In genomic region chr12:113152835-113153814, GRCh38 we compare ENCODE assay signal across 8 cellular contexts. TPM values are rescaled to one million over a fixed set of nuclear protein-coding genes. Genes with fewer than 3 reads are reported as not detected.
DNase-seq lines count a peak whose midpoint lies in the region; ATAC-seq and TF ChIP-seq lines count a peak whose summit lies in the region.

No MANE protein-coding gene starts in this region.

- H3K27ac ChIP-seq in ectodermal cell (ENCODE audit: insufficient read depth, low read depth, low read length, poor library complexity, severe bottlenecking), result no peak overlapping the region

- ATAC-seq in HG03097 (IDR thresholded peaks at IDR 0.05; ENCODE audit: low FRiP score, unreplicated experiment) (peak; percentile 66), HG03196 (IDR thresholded peaks at IDR 0.05; ENCODE audit: unreplicated experiment) (no peak)

- H3K36me3 ChIP-seq in ectodermal cell (ENCODE audit: control insufficient read depth, insufficient read depth, low read length), result peaks cover 4% of the 10 kb centered on the region

- H3K9me3 ChIP-seq in ectodermal cell (ENCODE audit: control insufficient read depth, low read length), result no peaks in the 10 kb centered on the region

- H3K4me1 ChIP-seq in ectodermal cell (ENCODE audit: control insufficient read depth, insufficient read depth, low read length), result peaks cover 18% of the 10 kb centered on the region

- H3K4me3 ChIP-seq in ectodermal cell (ENCODE audit: insufficient read depth, low read depth, low read length), result peak overlapping the region; percentile 33

- CTCF ChIA-PET in GM10248 (lab: Yijun Ruan, JAX), result interaction anchor here (0.8 to 21.4 kb wide), 24 partner anchors 8 to 246 kb away, joined by 3 to 190 read pairs (median 4); partner anchors contain the start of gene RASAL1

- H3K27me3 ChIP-seq in ectodermal cell (ENCODE audit: control insufficient read depth, insufficient read depth, low read length, poor library complexity, severe bottlenecking), result peaks cover 45% of the 10 kb centered on the region

- POLR2A ChIA-PET in GM10248 (lab: Yijun Ruan, JAX), result no interaction called here

- WGBS in ectodermal cell, 2 experiments, result 11 to 12% methylated on average over 70 of the region's 70 CpGs

- DNase-seq in GM10248 (ENCODE audit: extremely low spot score), result peak; percentile 84
- DNase-seq in NCI-H69 (lab: John Stamatoyannopoulos, UW), result peak; percentile 90
- DNase-seq in activated CD4-positive, alpha-beta T cell treated with anti-CD3 and anti-CD28 coated beads, Interleukin-2, amount 50 U/mL, for 48 hours, result peak; percentile 65 to 74
- peak; percentile 78 for DNase-seq in medulla oblongata (ENCODE audit: extremely low spot score)
- peak in 2 of 3 donors; percentile 25 to 47 for DNase-seq in stimulated activated CD4-positive, alpha-beta T cell treated with anti-CD3 and anti-CD28 coated beads, TNF-alpha, amount 100 ng/mL, for 1 hour (ENCODE audit: low read depth in 3 of 3, low spot score in 1 of 3)

- TF ChIP-seq CTCF in GM10248 (IDR thresholded peaks at IDR 0.05; ENCODE audit: control extremely low read depth, extremely low read depth, low read depth, missing control alignments), result peak; percentile 56

RNA-seq across cellular contexts. Expression of gene CFAP73, which starts 3.6 kb away (rescaled TPM):
- polyA plus RNA-seq in ectodermal cell (2013, experiment 1 of 4), result not detected
- not detected for polyA plus RNA-seq in ectodermal cell (2013, experiment 2 of 4)
- polyA plus RNA-seq in ectodermal cell (2013, experiment 3 of 4), result not detected
- 0.32 TPM for polyA plus RNA-seq in ectodermal cell (2013, experiment 4 of 4)

RNA-seq across cellular contexts. Expression of gene RASAL1, which starts 17.6 kb away (rescaled TPM):
- 0.26 TPM for polyA plus RNA-seq in ectodermal cell (2013, experiment 1 of 4)
- 0.30 TPM for polyA plus RNA-seq in ectodermal cell (2013, experiment 2 of 4)
- 0.85 TPM for polyA plus RNA-seq in ectodermal cell (2013, experiment 3 of 4)
- 0.61 TPM for polyA plus RNA-seq in ectodermal cell (2013, experiment 4 of 4)

RNA-seq across cellular contexts. Expression of gene DDX54, which starts 32.2 kb away (rescaled TPM):
- 62.7 TPM for polyA plus RNA-seq in ectodermal cell (2013, experiment 1 of 4)
- polyA plus RNA-seq in ectodermal cell (2013, experiment 2 of 4), result 73.1 TPM
- polyA plus RNA-seq in ectodermal cell (2013, experiment 3 of 4), result 39.9 TPM
- 37.2 TPM for polyA plus RNA-seq in ectodermal cell (2013, experiment 4 of 4)

RNA-seq across cellular contexts. Expression of gene RITA1, which starts 32.4 kb away (rescaled TPM):
- polyA plus RNA-seq in ectodermal cell (2013, experiment 1 of 4), result 24.4 TPM
- 20.9 TPM for polyA plus RNA-seq in ectodermal cell (2013, experiment 2 of 4)
- 19.5 TPM for polyA plus RNA-seq in ectodermal cell (2013, experiment 3 of 4)
- 22.5 TPM for polyA plus RNA-seq in ectodermal cell (2013, experiment 4 of 4)

Comparison
In these comparisons a context has a peak if more than half of its experiments do, and no peak if none do; other contexts are left out.
1. DNase-seq: peak in every context shown above with its lines; median percentile 90 in NCI-H69; 84 in GM10248; 78 in medulla oblongata; 70 in activated CD4-positive, alpha-beta T cell treated with anti-CD3 and anti-CD28 coated beads, Interleukin-2, amount 50 U/mL, for 48 hours; 36 in stimulated activated CD4-positive, alpha-beta T cell treated with anti-CD3 and anti-CD28 coated beads, TNF-alpha, amount 100 ng/mL, for 1 hour.